In the genomic region with DNA sequence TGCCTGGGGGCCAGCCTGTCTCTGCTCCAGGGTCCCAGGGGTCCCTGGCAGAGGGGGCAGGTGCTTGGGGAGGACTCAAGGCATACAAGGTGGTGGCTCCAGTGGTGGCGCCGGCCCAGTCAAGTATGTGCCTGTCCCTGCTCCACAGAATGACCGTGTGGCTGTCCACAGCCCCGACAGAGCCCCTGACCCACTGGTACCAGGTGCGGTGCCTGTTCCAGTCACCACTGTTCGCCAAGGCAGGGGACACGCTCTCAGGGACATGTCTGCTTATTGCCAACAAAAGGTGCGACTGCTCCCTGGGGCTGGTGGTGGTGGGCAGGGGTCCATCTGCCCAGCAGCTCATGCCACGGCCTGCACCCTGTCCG, we compare ENCODE assay signal across 21 cellular contexts.
"Had no signal": no experiment of that assay in that cellular context is flagged by ENCODE, and none has a peak within 500 bp of the region (broad histone marks: within the 10 kb centered on the region; RNA-seq: fewer than 3 reads in every experiment).

No MANE protein-coding gene starts in this region.

- H3K4me2 ChIP-seq: smooth muscle cell had no signal

- H3K36me3 ChIP-seq: uterus had no signal

- H3K27me3 ChIP-seq: brain microvascular endothelial cell, heart left ventricle, uterus had no signal

- ATAC-seq: activated CD4-positive, alpha-beta T cell treated with anti-CD3 and anti-CD28 coated beads for 36 hours; activated T-cell treated with anti-CD3 and anti-CD28 coated beads, Interleukin-2, amount 50 U/mL, for 72 hours; stimulated activated memory B cell treated with anti-CD40 and anti-IgM and Interleukin-4, amounts not matched to agents 10 μg/mL and 1 μg/mL and 100 μg/mL, for 72 hours had no signal

- DNase-seq: activated B cell treated with CpG ODN at 0.5 μM for 24 hours; activated CD4-positive, alpha-beta T cell treated with anti-CD3 and anti-CD28 coated beads for 36 hours; activated CD4-positive, alpha-beta T cell treated with anti-CD3 and anti-CD28 coated beads, Interleukin-2, amount 50 U/mL, for 4 hours; activated CD8-positive, alpha-beta memory T cell treated with anti-CD3 and anti-CD28 coated beads for 24 hours; activated CD8-positive, alpha-beta memory T cell treated with anti-CD3 and anti-CD28 coated beads, Interleukin-2, amount 50 U/mL, for 4 hours; activated gamma-delta T cell treated with Interleukin-2 at 50 U/mL for 16 hours; activated T-cell treated with anti-CD3 and anti-CD28 coated beads, Interleukin-2, amount 50 U/mL, for 72 hours; aorta; brain microvascular endothelial cell; central memory CD4-positive, alpha-beta T cell; mesenchymal stem cell; occipital lobe; stimulated activated CD4-positive, alpha-beta T cell treated with anti-CD3 and anti-CD28 coated beads, Interleukin-15, amount 100 ng/mL, for 24 hours; T-helper 9 cell; trophoblast cell; uterus had no signal

- H3K4me3 ChIP-seq: coronary artery, heart left ventricle, smooth muscle cell, uterus had no signal

- H3K4me1 ChIP-seq: heart left ventricle, uterus had no signal

- H3K27ac ChIP-seq: brain microvascular endothelial cell, coronary artery, epithelial cell of prostate, heart left ventricle, uterus had no signal

- H3K9me3 ChIP-seq: heart left ventricle, uterus had no signal
